ENCODE assay signal across 29 cellular contexts in the genomic region with DNA sequence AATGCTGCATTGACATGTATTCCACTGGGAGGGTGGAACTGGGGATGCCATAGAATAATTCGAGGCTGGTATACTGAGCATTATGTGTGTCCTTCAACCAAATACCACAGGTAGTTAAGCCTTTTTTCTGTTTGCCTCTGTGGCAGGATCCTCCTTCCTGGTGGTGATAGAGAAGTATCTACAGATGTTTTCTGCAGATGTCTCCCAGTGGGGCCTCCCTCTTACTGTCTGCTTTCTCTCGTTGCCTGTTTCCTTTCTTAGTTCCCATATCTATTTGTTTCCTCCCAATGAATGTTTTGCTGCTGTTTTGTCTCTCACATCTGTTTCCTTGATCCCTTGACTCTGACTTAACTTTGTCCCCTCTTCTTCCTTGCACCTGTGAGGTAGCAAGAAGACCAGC.
"Had no signal": no experiment of that assay in that cellular context is flagged by ENCODE, and none has a peak within 500 bp of the region (broad histone marks: within the 10 kb centered on the region; RNA-seq: fewer than 3 reads in every experiment).

No MANE protein-coding gene starts in this region.

- H3K4me3 ChIP-seq: gastrocnemius medialis, lung, mucosa of descending colon, right lobe of liver, smooth muscle cell, suprapubic skin, transverse colon, upper lobe of right lung, vagina had no signal

- H3K4me2 ChIP-seq: smooth muscle cell had no signal

- H3K79me2 ChIP-seq: parathyroid adenoma had no signal

- H2AFZ ChIP-seq: parathyroid adenoma had no signal

- DNase-seq: cortex of kidney; effector memory CD8-positive, alpha-beta T cell; foreskin fibroblast; gastrocnemius medialis; head of caudate nucleus; mucosa of descending colon; naive B cell; right lobe of liver; stimulated activated CD4-positive, alpha-beta T cell treated with anti-CD3 and anti-CD28 coated beads, Interleukin-12 subunit alpha, Interleukin-12 subunit beta, amount 100 ng/mL, for 4 hours; stimulated activated CD4-positive, alpha-beta T cell treated with anti-CD3 and anti-CD28 coated beads, Interleukin-1b, Interleukin-23, amount 100 ng/mL, for 48 hours; stimulated activated CD4-positive, alpha-beta T cell treated with anti-CD3 and anti-CD28 coated beads, Interleukin-4, amount 100 ng/mL, for 1 hour; stimulated activated CD8-positive, alpha-beta memory T cell treated with anti-CD3 and anti-CD28 coated beads, Interleukin-4, amount 100 ng/mL, for 48 hours; stimulated activated naive CD4-positive, alpha-beta T cell; stimulated activated naive CD8-positive, alpha-beta T cell treated with anti-CD3 and anti-CD28 coated beads, Interleukin-15, amount 100 ng/mL, for 72 hours; transverse colon; upper lobe of right lung had no signal

- H3K27me3 Mint-ChIP-seq: effector memory CD8-positive, alpha-beta T cell; memory B cell; naive B cell; natural killer cell treated with Interleukin-12 subunit alpha and Interleukin-12 subunit beta and Interleukin-15 and Interleukin-18, amount 100 ng/mL, for 72 hours; progenitor cell of endocrine pancreas; stimulated activated naive CD8-positive, alpha-beta T cell treated with anti-CD3 and anti-CD28 coated beads, Interleukin-15, amount 100 ng/mL, for 72 hours had no signal

- H3K27me3 ChIP-seq: gastrocnemius medialis, right lobe of liver, suprapubic skin, transverse colon, upper lobe of right lung, vagina had no signal

- H3K27ac ChIP-seq: epithelial cell of prostate, gastrocnemius medialis, parathyroid adenoma, right lobe of liver, suprapubic skin, transverse colon, upper lobe of right lung, vagina had no signal

- H3K9me3 ChIP-seq: gastrocnemius medialis, mucosa of descending colon, right lobe of liver, suprapubic skin, transverse colon, upper lobe of right lung, vagina had no signal

- H3K4me1 ChIP-seq: gastrocnemius medialis, parathyroid adenoma, right lobe of liver, suprapubic skin, transverse colon, upper lobe of right lung, vagina had no signal

- H3K36me3 Mint-ChIP-seq: memory B cell; mesothelial cell of epicardium; naive B cell; natural killer cell treated with Interleukin-12 subunit alpha and Interleukin-12 subunit beta and Interleukin-15 and Interleukin-18, amount 100 ng/mL, for 72 hours had no signal

- H3K9ac ChIP-seq: parathyroid adenoma had no signal

- H3K4me1 Mint-ChIP-seq: memory B cell; mesothelial cell of epicardium; stimulated activated naive CD8-positive, alpha-beta T cell treated with anti-CD3 and anti-CD28 coated beads, Interleukin-15, amount 100 ng/mL, for 72 hours had no signal

- H3K9me3 Mint-ChIP-seq: memory B cell, mesothelial cell of epicardium, neural crest cell had no signal

- H3K4me3 Mint-ChIP-seq: effector memory CD8-positive, alpha-beta T cell; memory B cell; mesothelial cell of epicardium; naive B cell; natural killer cell treated with Interleukin-12 subunit alpha and Interleukin-12 subunit beta and Interleukin-15 and Interleukin-18, amount 100 ng/mL, for 72 hours; neural crest cell; stimulated activated naive CD8-positive, alpha-beta T cell treated with anti-CD3 and anti-CD28 coated beads, Interleukin-15, amount 100 ng/mL, for 72 hours had no signal

- H3K36me3 ChIP-seq: gastrocnemius medialis, right lobe of liver, suprapubic skin, transverse colon, upper lobe of right lung, vagina had no signal

- ATAC-seq: effector memory CD8-positive, alpha-beta T cell; esophagus mucosa; gastrocnemius medialis; left lobe of liver; mucosa of descending colon; natural killer cell treated with Interleukin-12 subunit alpha and Interleukin-12 subunit beta and Interleukin-15 and Interleukin-18, amount 100 ng/mL, for 72 hours; right lobe of liver; stimulated activated naive CD8-positive, alpha-beta T cell treated with anti-CD3 and anti-CD28 coated beads, Interleukin-15, amount 100 ng/mL, for 72 hours; upper lobe of right lung had no signal

- H3K27ac Mint-ChIP-seq: effector memory CD8-positive, alpha-beta T cell; memory B cell; mesothelial cell of epicardium; naive B cell; natural killer cell treated with Interleukin-12 subunit alpha and Interleukin-12 subunit beta and Interleukin-15 and Interleukin-18, amount 100 ng/mL, for 72 hours; progenitor cell of endocrine pancreas; stimulated activated naive CD8-positive, alpha-beta T cell treated with anti-CD3 and anti-CD28 coated beads, Interleukin-15, amount 100 ng/mL, for 72 hours had no signal
